Comparison of ENCODE assay signal across 31 cellular contexts in the genomic region with DNA sequence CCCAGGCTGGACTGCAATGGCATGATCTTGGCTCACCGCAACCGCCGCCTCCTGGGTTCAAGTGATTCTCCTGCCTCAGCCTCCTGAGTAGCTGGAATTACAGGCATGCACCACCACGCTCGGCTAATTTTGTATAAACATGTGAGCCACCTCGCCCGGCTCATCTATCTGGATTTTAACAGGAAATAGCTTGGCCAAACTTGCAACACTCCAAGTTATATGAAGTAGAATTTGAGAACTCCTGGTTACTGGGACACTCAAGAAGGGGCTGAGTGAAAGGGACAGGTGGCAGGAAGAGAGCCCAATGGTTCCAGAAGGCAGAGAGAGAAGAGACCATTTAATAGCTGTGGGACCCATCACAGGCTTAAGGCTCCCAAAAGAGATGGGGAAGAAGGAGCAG. TPM values are rescaled to one million over a fixed set of nuclear protein-coding genes. Genes with fewer than 3 reads are reported as not detected.
"Had no signal": no experiment of that assay in that cellular context is flagged by ENCODE, and none has a peak within 500 bp of the region (broad histone marks: within the 10 kb centered on the region; RNA-seq: fewer than 3 reads in every experiment).

No MANE protein-coding gene starts in this region.

- FAIRE-seq: bronchial epithelial cell had no signal

- H3K27ac ChIP-seq: ascending aorta, body of pancreas, KMS-11, Peyer's patch had no signal

- DNase-seq: activated CD4-positive, alpha-beta memory T cell treated with anti-CD3 and anti-CD28 coated beads for 36 hours; activated CD4-positive, alpha-beta T cell treated with anti-CD3 and anti-CD28 coated beads for 48 hours; activated CD4-positive, CD25-positive, alpha-beta regulatory T cell treated with anti-CD3 and anti-CD28 coated beads, Interleukin-2, amount 50 U/mL, for 72 hours; activated CD8-positive, alpha-beta memory T cell treated with anti-CD3 and anti-CD28 coated beads for 24 hours; activated effector memory CD4-positive, alpha-beta T cell treated with anti-CD3 and anti-CD28 coated beads, Interleukin-2, amount 50 U/mL, for 16 hours; activated naive CD4-positive, alpha-beta T cell treated with Interleukin-2 at 50 U/mL for 16 hours; activated naive CD8-positive, alpha-beta T cell treated with anti-CD3 and anti-CD28 coated beads, Interleukin-2, amount 50 U/mL, for 24 hours; activated T-cell treated with anti-CD3 and anti-CD28 coated beads, Interleukin-2, amount 50 U/mL, for 4 hours; amniotic stem cell; body of pancreas; MG63; MV-4-11; NCI-H1092 treated with DMSO at 0.1 percent for 48 hours; NCI-H1417 treated with DMSO at 0.1 percent for 48 hours; NCI-H1694 treated with DMSO at 0.1 percent for 48 hours; NCI-H2029 treated with DMSO at 0.1 percent for 48 hours; NCI-H345; NCI-H510A; NCI-H526 treated with DMSO at 0.1 percent for 48 hours; NCI-H82; Peyer's patch; SHP77; T-helper 17 cell; T-helper 9 cell had no signal

- H3K27me3 ChIP-seq: ascending aorta, body of pancreas, MG63, Peyer's patch had no signal

- H3K4me3 ChIP-seq: ascending aorta, body of pancreas, MG63, Peyer's patch had no signal

- ATAC-seq: activated naive CD4-positive, alpha-beta T cell treated with anti-CD3 and anti-CD28 coated beads, Interleukin-2, amount 50 U/mL, for 72 hours; activated naive CD8-positive, alpha-beta T cell treated with anti-CD3 and anti-CD28 coated beads, Interleukin-2, amount 50 U/mL, for 24 hours; activated T-cell treated with anti-CD3 and anti-CD28 coated beads, Interleukin-2, amount 50 U/mL, for 4 hours; body of pancreas; T-helper 17 cell; WTC11 had no signal

- H3K36me3 ChIP-seq: ascending aorta, MG63, Peyer's patch had no signal

- H3K9me3 ChIP-seq: ascending aorta, body of pancreas, MG63, Peyer's patch had no signal

RNA-seq across cellular contexts. Expression of a gene that starts 2.9 kb away (rescaled TPM):
- total RNA-seq: OCI-LY7, SK-MEL-5 had no signal

RNA-seq across cellular contexts. Expression of a gene that starts 33.7 kb away (rescaled TPM):
- total RNA-seq: ascending aorta, body of pancreas, bronchial epithelial cell, SK-MEL-5 had no signal
